In the genomic region with DNA sequence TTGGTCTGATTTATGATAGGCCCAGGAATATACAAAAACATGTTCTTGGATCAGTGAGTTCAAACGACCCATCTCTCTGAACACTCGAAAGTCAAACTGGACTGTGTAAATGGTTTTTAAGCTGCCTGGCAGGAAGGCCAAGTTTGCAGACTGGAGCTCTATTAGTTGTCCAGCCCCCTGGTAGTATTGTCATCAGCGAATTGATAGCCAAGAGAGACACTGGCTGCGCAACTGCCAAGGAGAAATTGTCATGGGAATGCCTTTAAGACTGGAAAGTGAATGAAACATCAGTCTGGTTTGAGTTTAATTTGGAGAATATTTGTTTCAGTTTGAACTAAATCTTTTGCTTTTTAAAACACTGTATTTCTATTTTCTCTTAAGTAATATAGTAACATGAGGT, we compare ENCODE assay signal across 23 cellular contexts.
DNase-seq lines count a peak whose midpoint lies in the region; ATAC-seq, FAIRE-seq and TF ChIP-seq lines count a peak whose summit lies in the region.
"Had no signal": no experiment of that assay in that cellular context is flagged by ENCODE, and none has a peak within 500 bp of the region (broad histone marks: within the 10 kb centered on the region; RNA-seq: fewer than 3 reads in every experiment).

No MANE protein-coding gene starts in this region.

- in situ Hi-C loops in brain microvascular endothelial cell (cut with HindIII; ENCODE audit: low pct_ligation_motif_present, low sequenced_read_pairs) = no loop called here
- in situ Hi-C loops in G401 (cut with HindIII; ENCODE audit: low sequenced_read_pairs) = no loop called here

- H3K27me3 ChIP-seq in Loucy (ENCODE audit: insufficient read depth, low read length, poor library complexity, severe bottlenecking) (no peaks in the 10 kb centered on the region), endothelial cell of umbilical vein (ENCODE audit: control insufficient read depth in 2 of 2, insufficient read depth in 2 of 2, low read length in 2 of 2) (no peaks in the 10 kb centered on the region), brain microvascular endothelial cell (replicated peaks) (no peaks in the 10 kb centered on the region)
- H3K27me3 ChIP-seq: BLaER1 treated with 17β-estradiol and CSF1 and Interleukin-3, amounts not matched to agents 10 nM and 100 nM had no signal

- H3K27me3 Mint-ChIP-seq in glutamatergic neuron (ENCODE audit: unreplicated experiment) = no peaks in the 10 kb centered on the region

- H3K4me1 ChIP-seq in Loucy (ENCODE audit: insufficient read depth, low read length, poor library complexity, severe bottlenecking) = peaks cover 21% of the 10 kb centered on the region
- no peaks in the 10 kb centered on the region for H3K4me1 ChIP-seq in endothelial cell of umbilical vein (ENCODE audit: control insufficient read depth, extremely low read depth, insufficient read depth, low read length)

- FAIRE-seq in endothelial cell of umbilical vein (lab: Jason Lieb, UNC) = no peak
- FAIRE-seq: small intestine had no signal

- TF ChIP-seq POLR2A in endothelial cell of umbilical vein (IDR thresholded peaks at IDR 0.05; ENCODE audit: low read depth, low read length) = no peak

- TF ChIP-seq CTCF in Loucy (conservative IDR thresholded peaks at IDR 0.05; ENCODE audit: low read length) (no peak), endothelial cell of umbilical vein (IDR thresholded peaks at IDR 0.05; ENCODE audit: extremely low read depth in 1 of 2, insufficient read depth in 1 of 2, low read depth in 1 of 2, low read length in 2 of 2) (no peak), brain microvascular endothelial cell (IDR thresholded peaks at IDR 0.05; ENCODE audit: low read depth, low read length, missing control alignments) (no peak), glutamatergic neuron (IDR thresholded peaks at IDR 0.05; ENCODE audit: partially characterized antibody, unreplicated experiment) (no peak)

- H3F3A ChIP-seq in Loucy (ENCODE audit: low read depth) = no peaks in the 10 kb centered on the region

- no peaks in the 10 kb centered on the region for H3K9me1 ChIP-seq in endothelial cell of umbilical vein (replicated peaks; ENCODE audit: control insufficient read depth, extremely low read depth, insufficient read depth, low read length)

- H3K4me3 ChIP-seq in Loucy (ENCODE audit: low read length, poor library complexity, severe bottlenecking) (no peak overlapping the region), endothelial cell of umbilical vein (replicated peaks in 1 of 3; ENCODE audit: insufficient read depth in 1 of 3, low read depth in 1 of 3, low read length in 3 of 3) (no peak overlapping the region), brain microvascular endothelial cell (ENCODE audit: low read depth, low read length) (no peak overlapping the region)
- H3K4me3 ChIP-seq: BLaER1 treated with 17β-estradiol and CSF1 and Interleukin-3, amounts not matched to agents 10 nM and 100 nM had no signal

- H3K4me1 Mint-ChIP-seq in glutamatergic neuron (ENCODE audit: low read depth, unreplicated experiment) = peaks cover 7% of the 10 kb centered on the region
- H3K4me1 Mint-ChIP-seq: activated CD8-positive, alpha-beta memory T cell treated with anti-CD3 and anti-CD28 coated beads, Interleukin-2, amount 10 ng/mL, durations not matched to agents 7 days and 5 days; stimulated activated effector memory CD8-positive, alpha-beta T cell treated with anti-CD3 and anti-CD28 coated beads, Interleukin-12 subunit alpha, Interleukin-12 subunit beta, amount 100 ng/mL, for 72 hours had no signal

- no peak overlapping the region for H3K27ac Mint-ChIP-seq in glutamatergic neuron (ENCODE audit: unreplicated experiment)
- H3K27ac Mint-ChIP-seq: activated CD8-positive, alpha-beta memory T cell treated with anti-CD3 and anti-CD28 coated beads, Interleukin-2, amount 10 ng/mL, durations not matched to agents 7 days and 5 days; activated T-cell treated with anti-CD3 and anti-CD28 coated beads, Interleukin-2, amount 50 U/mL, for 72 hours; stimulated activated effector memory CD8-positive, alpha-beta T cell treated with anti-CD3 and anti-CD28 coated beads, Interleukin-12 subunit alpha, Interleukin-12 subunit beta, amount 100 ng/mL, for 72 hours had no signal

- DNase-seq in NCI-H82 (lab: John Stamatoyannopoulos, UW) (peak; percentile 29), NCI-H82 treated with DMSO at 0.1 percent for 48 hours (lab: John Stamatoyannopoulos, UW; ENCODE audit: unreplicated experiment) (no peak), endothelial cell of umbilical vein (ENCODE audit: low read depth, low spot score) (no peak), sciatic nerve (ENCODE audit: low spot score) (no peak), brain microvascular endothelial cell (no peak), glutamatergic neuron (no peak), G401 (ENCODE audit: low spot score) (no peak)
- DNase-seq: activated CD4-positive, alpha-beta T cell treated with anti-CD3 and anti-CD28 coated beads, Interleukin-2, amount 50 U/mL, for 1 hour; activated CD8-positive, alpha-beta memory T cell treated with anti-CD3 and anti-CD28 coated beads, Interleukin-2, amount 10 ng/mL, durations not matched to agents 7 days and 5 days; activated naive CD4-positive, alpha-beta T cell treated with Interleukin-2 at 50 U/mL for 16 hours; activated T-cell treated with anti-CD3 and anti-CD28 coated beads, Interleukin-2, amount 50 U/mL, for 72 hours; amniotic stem cell; H7; head of caudate nucleus; Kasumi-1; small intestine; stimulated activated CD4-positive, alpha-beta T cell treated with anti-CD3 and anti-CD28 coated beads, Interleukin-2, amount 100 ng/mL, for 48 hours; T-helper 9 cell had no signal

- no peak overlapping the region for H3K27ac ChIP-seq in endothelial cell of umbilical vein (ENCODE audit: insufficient read depth, low read depth, low read length)
- H3K27ac ChIP-seq in brain microvascular endothelial cell = no peak overlapping the region
- H3K27ac ChIP-seq: BLaER1 treated with 17β-estradiol and CSF1 and Interleukin-3, amounts not matched to agents 10 nM and 100 nM; HL-60; neutrophil had no signal

- H3K36me3 ChIP-seq in Loucy (ENCODE audit: insufficient read depth, low read length) = no peaks in the 10 kb centered on the region
- H3K36me3 ChIP-seq in endothelial cell of umbilical vein (ENCODE audit: control insufficient read depth in 2 of 2, extremely low read depth in 1 of 2, insufficient read depth in 2 of 2, low read length in 2 of 2) = peaks cover 0 to 3% of the 10 kb centered on the region in 2 experiments
- no peaks in the 10 kb centered on the region for H3K36me3 ChIP-seq in brain microvascular endothelial cell (replicated peaks)
- H3K36me3 ChIP-seq: BLaER1 treated with 17β-estradiol and CSF1 and Interleukin-3, amounts not matched to agents 10 nM and 100 nM; neutrophil had no signal

- no peaks in the 10 kb centered on the region for H3K79me2 ChIP-seq in Loucy (ENCODE audit: insufficient read depth, low read length)
- H3K79me2 ChIP-seq in endothelial cell of umbilical vein (ENCODE audit: control insufficient read depth, insufficient read depth, low read length) = no peaks in the 10 kb centered on the region

- POLR2A ChIA-PET in endothelial cell of umbilical vein (lab: Charles Lee) = no interaction called here

- ATAC-seq in sciatic nerve = peak; percentile 41
- ATAC-seq: activated CD8-positive, alpha-beta memory T cell treated with anti-CD3 and anti-CD28 coated beads, Interleukin-2, amount 10 ng/mL, durations not matched to agents 7 days and 5 days; activated T-cell treated with anti-CD3 and anti-CD28 coated beads, Interleukin-2, amount 50 U/mL, for 72 hours; stimulated activated effector memory CD8-positive, alpha-beta T cell treated with anti-CD3 and anti-CD28 coated beads, Interleukin-12 subunit alpha, Interleukin-12 subunit beta, amount 100 ng/mL, for 72 hours had no signal

- no peak overlapping the region for H3K4me3 Mint-ChIP-seq in glutamatergic neuron (ENCODE audit: unreplicated experiment)
- H3K4me3 Mint-ChIP-seq: activated CD8-positive, alpha-beta memory T cell treated with anti-CD3 and anti-CD28 coated beads, Interleukin-2, amount 10 ng/mL, durations not matched to agents 7 days and 5 days; activated T-cell treated with anti-CD3 and anti-CD28 coated beads, Interleukin-2, amount 50 U/mL, for 72 hours; stimulated activated effector memory CD8-positive, alpha-beta T cell treated with anti-CD3 and anti-CD28 coated beads, Interleukin-12 subunit alpha, Interleukin-12 subunit beta, amount 100 ng/mL, for 72 hours had no signal

- H3K4me2 ChIP-seq in Loucy (ENCODE audit: low read depth, low read length, poor library complexity, severe bottlenecking) (peak overlapping the region; percentile 43), endothelial cell of umbilical vein (ENCODE audit: insufficient read depth, low read length) (no peak overlapping the region)

- H3K9me3 Mint-ChIP-seq in glutamatergic neuron (ENCODE audit: unreplicated experiment) = peaks cover 3% of the 10 kb centered on the region

- BruUV-seq in endothelial cell of umbilical vein (replicated peaks; lab: Mats Ljungman, UMichigan) = no TSS peak

- no peaks in the 10 kb centered on the region for H3K9me2 ChIP-seq in Loucy (replicated peaks; ENCODE audit: low read depth, low read length)

- no peaks in the 10 kb centered on the region for H3K36me3 Mint-ChIP-seq in glutamatergic neuron (ENCODE audit: unreplicated experiment)
- H3K36me3 Mint-ChIP-seq: activated CD8-positive, alpha-beta memory T cell treated with anti-CD3 and anti-CD28 coated beads, Interleukin-2, amount 10 ng/mL, durations not matched to agents 7 days and 5 days; stimulated activated effector memory CD8-positive, alpha-beta T cell treated with anti-CD3 and anti-CD28 coated beads, Interleukin-12 subunit alpha, Interleukin-12 subunit beta, amount 100 ng/mL, for 72 hours had no signal

- dilution Hi-C loops in endothelial cell of umbilical vein (cut with MboI; ENCODE audit: extremely low pct_ligation_motif_present, low sequenced_read_pairs) = no loop called here

- intact Hi-C loops in endothelial cell of umbilical vein (cut with micrococcal nuclease) (no loop called here), sciatic nerve (cut with DNase I) (no loop called here)

- H2AFZ ChIP-seq in Loucy (ENCODE audit: low read length) = peak overlapping the region; percentile 74
- no peak overlapping the region for H2AFZ ChIP-seq in endothelial cell of umbilical vein (ENCODE audit: low read depth, low read length)

- no peak overlapping the region for H3K9ac ChIP-seq in Loucy (ENCODE audit: low read depth, low read length, poor library complexity, severe bottlenecking)
- no peak overlapping the region for H3K9ac ChIP-seq in endothelial cell of umbilical vein (replicated peaks; ENCODE audit: extremely low read depth, insufficient read depth, low read length)
- H3K9ac ChIP-seq: BLaER1 treated with 17β-estradiol and CSF1 and Interleukin-3, amounts not matched to agents 10 nM and 100 nM had no signal

- H3K9me3 ChIP-seq in Loucy (ENCODE audit: insufficient read depth, low read depth, low read length) (no peaks in the 10 kb centered on the region), endothelial cell of umbilical vein (replicated peaks; ENCODE audit: control insufficient read depth, insufficient read depth, low read length) (no peaks in the 10 kb centered on the region)
- H3K9me3 ChIP-seq: neutrophil had no signal

- H4K20me1 ChIP-seq in Loucy (ENCODE audit: insufficient read depth, low read length, poor library complexity, severe bottlenecking) (no peaks in the 10 kb centered on the region), endothelial cell of umbilical vein (replicated peaks; ENCODE audit: control insufficient read depth, extremely low read depth, insufficient read depth, low read length) (no peaks in the 10 kb centered on the region)
- H4K20me1 ChIP-seq: BLaER1 treated with 17β-estradiol and CSF1 and Interleukin-3, amounts not matched to agents 10 nM and 100 nM had no signal

- CTCF ChIA-PET in endothelial cell of umbilical vein (lab: Charles Lee) = interaction anchor here (1.1 to 1.3 kb wide), 2 partner anchors 10 to 11 kb away, joined by 3 to 7 read pairs; no protein-coding TSS in a partner anchor
